ENCODE assay signal across 13 cellular contexts in the genomic region with DNA sequence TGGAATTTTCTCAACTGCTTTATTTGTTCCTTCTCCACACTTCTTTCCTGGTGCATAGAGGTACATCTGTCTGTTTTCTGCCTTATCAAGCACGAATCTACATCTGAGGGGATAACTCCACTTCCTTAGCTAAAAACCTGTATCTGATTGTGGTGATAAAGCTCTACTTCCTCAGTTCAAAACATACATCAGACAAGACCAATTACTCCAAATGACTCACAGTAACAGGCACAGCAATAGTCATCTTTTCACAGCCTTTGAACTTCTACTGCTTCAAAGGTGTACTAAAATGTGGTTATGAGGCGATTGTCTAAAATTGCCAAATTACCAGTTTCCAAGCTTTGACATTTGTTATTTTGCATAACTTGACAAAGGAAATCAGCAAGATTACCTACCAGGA.
A peak's percentile ranks its signal among the peaks of the same experiment; 100 is the strongest.
DNase-seq lines count a peak whose midpoint lies in the region; ATAC-seq and TF ChIP-seq lines count a peak whose summit lies in the region.
"Had no signal": no experiment of that assay in that cellular context is flagged by ENCODE, and none has a peak within 500 bp of the region (broad histone marks: within the 10 kb centered on the region; RNA-seq: fewer than 3 reads in every experiment).

No MANE protein-coding gene starts in this region.

- peak; percentile 21 for DNase-seq in EL
- peak; percentile 41 for DNase-seq in IMR-90
- peak; percentile 2 for DNase-seq in activated T-helper 1 cell treated with anti-CD3 and anti-CD28 coated beads, Interleukin-12 subunit alpha, Interleukin-12 subunit beta, Interleukin-2, Interleukin-4 antibody, amounts not matched to agents 30 ng/mL and 10 ng/mL and 1 ng/mL, durations not matched to agents 14 hours and 24 hours and 36 hours (ENCODE audit: low spot score)
- DNase-seq in iris pigment epithelial cell (ENCODE audit: low read depth), result peak; percentile 55
- no peak for DNase-seq in brain microvascular endothelial cell
- no peak for DNase-seq in dedifferentiated amniotic fluid mesenchymal stem cell (ENCODE audit: extremely low spot score)
- DNase-seq: anterior cingulate cortex, foreskin melanocyte, left ventricle myocardium superior, RPMI8226 had no signal

- H2BK5ac ChIP-seq in IMR-90 (ENCODE audit: low read depth, low read length, poor library complexity, severe bottlenecking), result no peak overlapping the region

- peaks cover 7% of the 10 kb centered on the region for H3K27me3 Mint-ChIP-seq in activated T-helper 1 cell treated with anti-CD3 and anti-CD28 coated beads, Interleukin-12 subunit alpha, Interleukin-12 subunit beta, Interleukin-2, Interleukin-4 antibody, amounts not matched to agents 30 ng/mL and 10 ng/mL and 1 ng/mL, durations not matched to agents 14 hours and 24 hours and 36 hours (ENCODE audit: insufficient read depth)
- H3K27me3 Mint-ChIP-seq: progenitor cell of endocrine pancreas had no signal

- H3K4ac ChIP-seq in IMR-90 (ENCODE audit: low read depth, low read length), result no peak overlapping the region

- TF ChIP-seq CTCF in IMR-90 (conservative IDR thresholded peaks at IDR 0.05; ENCODE audit: low read depth, low read length) (no peak), brain microvascular endothelial cell (IDR thresholded peaks at IDR 0.05; ENCODE audit: low read depth, low read length, missing control alignments) (no peak)

- peak overlapping the region; percentile 25 for H3K27ac Mint-ChIP-seq in activated T-helper 1 cell treated with anti-CD3 and anti-CD28 coated beads, Interleukin-12 subunit alpha, Interleukin-12 subunit beta, Interleukin-2, Interleukin-4 antibody, amounts not matched to agents 30 ng/mL and 10 ng/mL and 1 ng/mL, durations not matched to agents 14 hours and 24 hours and 36 hours
- H3K27ac Mint-ChIP-seq: progenitor cell of endocrine pancreas had no signal

- intact Hi-C loops in IMR-90 (cut with micrococcal nuclease), result no loop called here
- intact Hi-C loops in activated T-helper 1 cell treated with anti-CD3 and anti-CD28 coated beads, Interleukin-12 subunit alpha, Interleukin-12 subunit beta, Interleukin-2, Interleukin-4 antibody, amounts not matched to agents 30 ng/mL and 10 ng/mL and 1 ng/mL, durations not matched to agents 14 hours and 24 hours and 36 hours (cut with micrococcal nuclease), result loop anchor here (1.0 kb wide), 2 partner anchors 64 to 88 kb away; no protein-coding TSS in a partner anchor

- POLR2A ChIA-PET in IMR-90 (lab: Charles Lee; ENCODE audit: unreplicated experiment), result no interaction called here

- no peaks in the 10 kb centered on the region for H3K9me1 ChIP-seq in IMR-90 (ENCODE audit: insufficient read depth, low read length)

- H4K5ac ChIP-seq in IMR-90 (ENCODE audit: low read depth, low read length), result no peak overlapping the region

- no peak for TF ChIP-seq RAD21 in IMR-90 (IDR thresholded peaks at IDR 0.05; ENCODE audit: low read length)

- H3K9ac ChIP-seq in IMR-90 (ENCODE audit: low read depth, low read length), result no peak overlapping the region

- dilution Hi-C loops in IMR-90 (cut with HindIII; ENCODE audit: low sequenced_read_pairs, unreplicated experiment), result no loop called here

- H2BK20ac ChIP-seq in IMR-90 (ENCODE audit: low read depth, low read length), result no peak overlapping the region

- no TSS peak for BruUV-seq in IMR-90 (replicated peaks; lab: Mats Ljungman, UMichigan)

- no peaks in the 10 kb centered on the region for H3K9me3 ChIP-seq in IMR-90 (ENCODE audit: control insufficient read depth, insufficient read depth, low read length)

- H4K8ac ChIP-seq in IMR-90 (ENCODE audit: low read depth in 2 of 2, low read length in 2 of 2), result no peak overlapping the region

- H3K4me1 ChIP-seq in IMR-90 (ENCODE audit: control insufficient read depth, insufficient read depth, low read length), result peaks cover 1% of the 10 kb centered on the region; the same call in 1 of the 2 replicates

- no peaks in the 10 kb centered on the region for H3K9me3 Mint-ChIP-seq in activated T-helper 1 cell treated with anti-CD3 and anti-CD28 coated beads, Interleukin-12 subunit alpha, Interleukin-12 subunit beta, Interleukin-2, Interleukin-4 antibody, amounts not matched to agents 30 ng/mL and 10 ng/mL and 1 ng/mL, durations not matched to agents 14 hours and 24 hours and 36 hours

- H3K23ac ChIP-seq in IMR-90 (ENCODE audit: low read depth, low read length), result no peak overlapping the region

- no peaks in the 10 kb centered on the region for H3K36me3 Mint-ChIP-seq in activated T-helper 1 cell treated with anti-CD3 and anti-CD28 coated beads, Interleukin-12 subunit alpha, Interleukin-12 subunit beta, Interleukin-2, Interleukin-4 antibody, amounts not matched to agents 30 ng/mL and 10 ng/mL and 1 ng/mL, durations not matched to agents 14 hours and 24 hours and 36 hours (ENCODE audit: low read depth)

- H3K27me3 ChIP-seq in IMR-90 (ENCODE audit: control insufficient read depth, insufficient read depth, low read length) (no peaks in the 10 kb centered on the region), brain microvascular endothelial cell (replicated peaks) (no peaks in the 10 kb centered on the region)

- peak overlapping the region; percentile 20 for H3K4me3 Mint-ChIP-seq in activated T-helper 1 cell treated with anti-CD3 and anti-CD28 coated beads, Interleukin-12 subunit alpha, Interleukin-12 subunit beta, Interleukin-2, Interleukin-4 antibody, amounts not matched to agents 30 ng/mL and 10 ng/mL and 1 ng/mL, durations not matched to agents 14 hours and 24 hours and 36 hours

- H3K27ac ChIP-seq in IMR-90 (ENCODE audit: insufficient read depth, low read length) (no peak overlapping the region), brain microvascular endothelial cell (no peak overlapping the region)

- H3K36me3 ChIP-seq in IMR-90 (ENCODE audit: control insufficient read depth, insufficient read depth, low read length) (no peaks in the 10 kb centered on the region), brain microvascular endothelial cell (replicated peaks) (no peaks in the 10 kb centered on the region)

- H2AK9ac ChIP-seq in IMR-90 (replicated peaks; ENCODE audit: low read depth, low read length, poor library complexity), result no peak overlapping the region

- WGBS in IMR-90 (ENCODE audit: extremely low coverage in 2 of 2, insufficient read length in 1 of 2), 2 experiments, result no CpG with 5 or more reads among the region's 2 CpGs

- H2AK5ac ChIP-seq in IMR-90 (ENCODE audit: low read depth, low read length), result no peak overlapping the region

- H3K56ac ChIP-seq in IMR-90 (ENCODE audit: extremely low read depth, insufficient read depth, low read length), result no peak overlapping the region

- H4K20me1 ChIP-seq in IMR-90 (ENCODE audit: insufficient read depth, low read length), result no peaks in the 10 kb centered on the region

- no peak overlapping the region for H3K14ac ChIP-seq in IMR-90 (replicated peaks; ENCODE audit: low read depth, low read length)

- no peak for TF ChIP-seq POLR2A in IMR-90 (IDR thresholded peaks at IDR 0.05; ENCODE audit: low read depth, low read length)

- H3K4me2 ChIP-seq in IMR-90 (ENCODE audit: low read depth, low read length), result no peak overlapping the region

- ATAC-seq in IMR-90 (ENCODE audit: low read depth), result no peak
- no peak for ATAC-seq in GM19324 (IDR thresholded peaks at IDR 0.05; ENCODE audit: low FRiP score, unreplicated experiment)
- no peak for ATAC-seq in GM21717 (IDR thresholded peaks at IDR 0.05; ENCODE audit: unreplicated experiment)
- ATAC-seq: left ventricle myocardium superior had no signal

- in situ Hi-C loops in IMR-90 (cut with MboI; ENCODE audit: low sequenced_read_pairs) (no loop called here), brain microvascular endothelial cell (cut with HindIII; ENCODE audit: low pct_ligation_motif_present, low sequenced_read_pairs) (no loop called here)

- H2BK15ac ChIP-seq in IMR-90 (ENCODE audit: low read depth, low read length), result no peak overlapping the region

- no peak overlapping the region for H2BK120ac ChIP-seq in IMR-90 (ENCODE audit: low read depth, low read length)

- H3K18ac ChIP-seq in IMR-90 (ENCODE audit: low read depth, low read length), result no peak overlapping the region

- no peak overlapping the region for H3K4me3 ChIP-seq in IMR-90 (ENCODE audit: insufficient read depth, low read depth, low read length)
- no peak overlapping the region for H3K4me3 ChIP-seq in brain microvascular endothelial cell (ENCODE audit: low read depth, low read length)

- H3K79me1 ChIP-seq in IMR-90 (ENCODE audit: low read depth in 1 of 2, low read length in 2 of 2), result no peaks in the 10 kb centered on the region

- CTCF ChIA-PET in IMR-90 (lab: Yijun Ruan, JAX), result interaction anchor here (0.6 kb wide), 1 partner anchor 335 kb away, joined by 3 read pairs; no protein-coding TSS in a partner anchor

- H2AFZ ChIP-seq in IMR-90 (replicated peaks; ENCODE audit: low read length, poor library complexity), result no peak overlapping the region

- H4K91ac ChIP-seq in IMR-90 (ENCODE audit: insufficient read depth, low read depth, low read length), result no peak overlapping the region; the same call in 1 of the 2 replicates

- H3K4me1 Mint-ChIP-seq in activated T-helper 1 cell treated with anti-CD3 and anti-CD28 coated beads, Interleukin-12 subunit alpha, Interleukin-12 subunit beta, Interleukin-2, Interleukin-4 antibody, amounts not matched to agents 30 ng/mL and 10 ng/mL and 1 ng/mL, durations not matched to agents 14 hours and 24 hours and 36 hours (ENCODE audit: low read depth), result peaks cover 20% of the 10 kb centered on the region

TF ChIP-seq in IMR-90, 13 proteins besides CTCF, POLR2A, EP300 and RAD21:
- TF ChIP-seq FOS (IDR thresholded peaks at IDR 0.05; ENCODE audit: low read depth, low read length), result 0 out of 2 replicates have a peak, but pooled peaks have one; percentile 17
- no peak for TF ChIP-seq MAZ (IDR thresholded peaks at IDR 0.05; ENCODE audit: borderline replicate concordance, low read depth, low read length)
- no peak for TF ChIP-seq NFE2L2 (IDR thresholded peaks at IDR 0.05; ENCODE audit: low read depth, low read length)
- TF ChIP-seq, protein P1, sequence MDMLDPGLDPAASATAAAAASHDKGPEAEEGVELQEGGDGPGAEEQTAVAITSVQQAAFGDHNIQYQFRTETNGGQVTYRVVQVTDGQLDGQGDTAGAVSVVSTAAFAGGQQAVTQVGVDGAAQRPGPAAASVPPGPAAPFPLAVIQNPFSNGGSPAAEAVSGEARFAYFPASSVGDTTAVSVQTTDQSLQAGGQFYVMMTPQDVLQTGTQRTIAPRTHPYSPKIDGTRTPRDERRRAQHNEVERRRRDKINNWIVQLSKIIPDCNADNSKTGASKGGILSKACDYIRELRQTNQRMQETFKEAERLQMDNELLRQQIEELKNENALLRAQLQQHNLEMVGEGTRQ (IDR thresholded peaks at IDR 0.05; ENCODE audit: low read depth, low read length), result no peak

Comparison
In these comparisons a context has a peak if more than half of its experiments do, and no peak if none do; other contexts are left out.
1. DNase-seq: peak in EL (single experiment), IMR-90 (single experiment), activated T-helper 1 cell treated with anti-CD3 and anti-CD28 coated beads, Interleukin-12 subunit alpha, Interleukin-12 subunit beta, Interleukin-2, Interleukin-4 antibody, amounts not matched to agents 30 ng/mL and 10 ng/mL and 1 ng/mL, durations not matched to agents 14 hours and 24 hours and 36 hours (single experiment) and iris pigment epithelial cell (single experiment); none in brain microvascular endothelial cell (single experiment) and dedifferentiated amniotic fluid mesenchymal stem cell (single experiment).